ENCODE assay signal across 18 cellular contexts in genomic region chr11:70778828-70779365, GRCh38.
"Had no signal": no experiment of that assay in that cellular context is flagged by ENCODE, and none has a peak within 500 bp of the region (broad histone marks: within the 10 kb centered on the region; RNA-seq: fewer than 3 reads in every experiment).

No MANE protein-coding gene starts in this region.

- H3K4me1 ChIP-seq: breast epithelium, gastrocnemius medialis, transverse colon had no signal

- H3K4me1 Mint-ChIP-seq: activated T-helper 17 cell treated with anti-CD3 and anti-CD28 coated beads, Interleukin-2, amount 50 U/mL, for 72 hours; mesothelial cell of epicardium had no signal

- H3K4me3 ChIP-seq: breast epithelium, gastrocnemius medialis, lung, skin epidermis, transverse colon had no signal

- H3K36me3 Mint-ChIP-seq: mesothelial cell of epicardium had no signal

- H3K27ac Mint-ChIP-seq: activated T-helper 17 cell treated with anti-CD3 and anti-CD28 coated beads, Interleukin-2, amount 50 U/mL, for 72 hours; mesothelial cell of epicardium had no signal

- H3K9me3 ChIP-seq: breast epithelium, gastrocnemius medialis, neutrophil, transverse colon had no signal

- H3K36me3 ChIP-seq: breast epithelium, gastrocnemius medialis, neutrophil, transverse colon had no signal

- H3K27ac ChIP-seq: breast epithelium, epithelial cell of prostate, gastrocnemius medialis, neutrophil, skin epidermis, transverse colon had no signal

- H3K27me3 ChIP-seq: breast epithelium, gastrocnemius medialis, neutrophil, transverse colon had no signal

- H3K4me3 Mint-ChIP-seq: activated T-helper 17 cell treated with anti-CD3 and anti-CD28 coated beads, Interleukin-2, amount 50 U/mL, for 72 hours; mesothelial cell of epicardium had no signal

- DNase-seq: activated naive CD4-positive, alpha-beta T cell treated with Interleukin-2 at 50 U/mL for 16 hours; cerebellar nuclear complex; dermis blood vessel endothelial cell; gastrocnemius medialis; left colon; right cardiac atrium; stimulated activated CD4-positive, alpha-beta T cell treated with anti-CD3 and anti-CD28 coated beads, Interleukin-4, amount 100 ng/mL, for 24 hours; stimulated activated naive CD4-positive, alpha-beta T cell treated with Interleukin-2 at 50 U/mL for 16 hours; substantia nigra; transverse colon had no signal

- ATAC-seq: activated CD4-positive, CD25-positive, alpha-beta regulatory T cell treated with anti-CD3 and anti-CD28 coated beads, Interleukin-2, amount 50 U/mL, for 24 hours; activated T-helper 17 cell treated with anti-CD3 and anti-CD28 coated beads, Interleukin-2, amount 50 U/mL, for 72 hours; gastrocnemius medialis; left colon; right cardiac atrium had no signal
